Comparison of ENCODE assay signal across 16 cellular contexts in genomic region chr7:137977173-137977572, GRCh38. TPM values are rescaled to one million over a fixed set of nuclear protein-coding genes. Genes with fewer than 3 reads are reported as not detected.
DNase-seq lines count a peak whose midpoint lies in the region; FAIRE-seq and TF ChIP-seq lines count a peak whose summit lies in the region.
"Had no signal": no experiment of that assay in that cellular context is flagged by ENCODE, and none has a peak within 500 bp of the region (broad histone marks: within the 10 kb centered on the region; RNA-seq: fewer than 3 reads in every experiment).

No MANE protein-coding gene starts in this region.

- H3K36me3 ChIP-seq in adrenal gland (replicated peaks in 1 of 2) (no peaks in the 10 kb centered on the region), mucosa of rectum (ENCODE audit: control insufficient read depth in 2 of 2, insufficient read depth in 2 of 2, low read length in 2 of 2) (no peaks in the 10 kb centered on the region), suprapubic skin (no peaks in the 10 kb centered on the region)

- H2BK20ac ChIP-seq in H9 (ENCODE audit: low read depth, low read length, poor library complexity, severe bottlenecking), result no peak overlapping the region

- H3K4me2 ChIP-seq in H9 (ENCODE audit: insufficient read depth, insufficient read length, low read length), result no peak overlapping the region

- peaks cover 32 to 45% of the 10 kb centered on the region in 2 experiments for H3K4me1 Mint-ChIP-seq in H9

- no CpG with 5 or more reads among the region's 4 CpGs for WGBS in H9 (ENCODE audit: extremely low coverage, insufficient read length, low lambda C conversion rate)
- WGBS in adrenal gland, 4 donors, result 48 to 60% (median 53%) methylated on average over 4 of the region's 4 CpGs
- WGBS in suprapubic skin, result 72% methylated on average over 4 of the region's 4 CpGs

- H3K79me1 ChIP-seq in H9 (ENCODE audit: insufficient read depth, low read depth, low read length, poor library complexity, severe bottlenecking), result peaks cover 13% of the 10 kb centered on the region

- no peak overlapping the region for H3K56ac ChIP-seq in H9 (ENCODE audit: insufficient read length, low read depth, low read length)

- H3K4me1 ChIP-seq in H9 (ENCODE audit: insufficient read depth, low read length) (no peaks in the 10 kb centered on the region; the same call in 1 of the 2 replicates), adrenal gland (replicated peaks in 1 of 2) (peaks cover 48 to 80% of the 10 kb centered on the region in 2 donors), mucosa of rectum (ENCODE audit: control insufficient read depth in 2 of 2, insufficient read depth in 2 of 2, low read length in 2 of 2) (peaks cover 17 to 18% of the 10 kb centered on the region in 2 donors), suprapubic skin (peaks cover 58% of the 10 kb centered on the region)

- H3K9me3 ChIP-seq in H9 (ENCODE audit: control insufficient read depth, low read depth, low read length), result no peaks in the 10 kb centered on the region
- H3K9me3 ChIP-seq in adrenal gland (replicated peaks in 1 of 3), result no peaks in the 10 kb centered on the region
- no peaks in the 10 kb centered on the region for H3K9me3 ChIP-seq in mucosa of rectum (ENCODE audit: control insufficient read depth in 2 of 2, low read length in 2 of 2)
- no peaks in the 10 kb centered on the region for H3K9me3 ChIP-seq in suprapubic skin

- H3K23ac ChIP-seq in H9 (ENCODE audit: insufficient read length, low read depth, low read length), result no peak overlapping the region

- H2BK120ac ChIP-seq in H9 (ENCODE audit: low read depth, low read length, poor library complexity, severe bottlenecking), result no peak overlapping the region

- no peak overlapping the region for H3K27ac ChIP-seq in H9 (ENCODE audit: insufficient read length, low read depth, low read length)
- peak overlapping the region; percentile 74 to 94 (median 86) for H3K27ac ChIP-seq in adrenal gland
- peak overlapping the region; percentile 49 to 51 for H3K27ac ChIP-seq in mucosa of rectum (ENCODE audit: low read depth in 2 of 2, low read length in 2 of 2)
- peak overlapping the region; percentile 53 for H3K27ac ChIP-seq in suprapubic skin

- no peak overlapping the region for H4K91ac ChIP-seq in H9 (ENCODE audit: insufficient read length, low read depth, low read length)

- H3K23me2 ChIP-seq in H9 (ENCODE audit: insufficient read length, low read depth, low read length, poor library complexity, severe bottlenecking), result no peaks in the 10 kb centered on the region

- no peaks in the 10 kb centered on the region for H4K20me1 ChIP-seq in H9 (ENCODE audit: control insufficient read depth, insufficient read depth, insufficient read length)

- H3K27me3 ChIP-seq in H9 (ENCODE audit: insufficient read depth, low read length), result no peaks in the 10 kb centered on the region
- H3K27me3 ChIP-seq in adrenal gland, result no peaks in the 10 kb centered on the region
- H3K27me3 ChIP-seq in mucosa of rectum (ENCODE audit: control insufficient read depth in 2 of 2, insufficient read depth in 2 of 2, low read length in 2 of 2), result no peaks in the 10 kb centered on the region
- H3K27me3 ChIP-seq in suprapubic skin, result no peaks in the 10 kb centered on the region

- H3K36me3 Mint-ChIP-seq in H9 (ENCODE audit: insufficient read depth in 1 of 3, low read depth in 3 of 3), result peaks cover 4 to 16% (median 10%) of the 10 kb centered on the region in 3 experiments; a peak in 6 of 7 replicates
- H3K36me3 Mint-ChIP-seq: natural killer cell had no signal

- H2BK5ac ChIP-seq in H9 (ENCODE audit: insufficient read length, low read length), result no peak overlapping the region

- no peaks in the 10 kb centered on the region for H3K27me3 Mint-ChIP-seq in H9 (ENCODE audit: low read depth)
- H3K27me3 Mint-ChIP-seq: activated CD4-positive, alpha-beta T cell treated with anti-CD3 and anti-CD28 coated beads, Interleukin-2, amount 10 ng/mL, durations not matched to agents 24 days and 14 days; activated naive CD8-positive, alpha-beta T cell; central memory CD8-positive, alpha-beta T cell had no signal

- H2AK5ac ChIP-seq in H9 (ENCODE audit: insufficient read length, low read length), result no peak overlapping the region

- TF ChIP-seq CTCF in H9 (conservative IDR thresholded peaks at IDR 0.05), result no peak
- TF ChIP-seq CTCF in adrenal gland (IDR thresholded peaks at IDR 0.05), result no peak
- no peak for TF ChIP-seq CTCF in suprapubic skin (IDR thresholded peaks at IDR 0.05)

- TF ChIP-seq POLR2A in adrenal gland (IDR thresholded peaks at IDR 0.05) (no peak), suprapubic skin (IDR thresholded peaks at IDR 0.05) (no peak)

- H3K18ac ChIP-seq in H9 (ENCODE audit: insufficient read length, low read depth, low read length), result no peak overlapping the region

- no peak overlapping the region for H4K8ac ChIP-seq in H9 (replicated peaks; ENCODE audit: insufficient read length, low read depth, low read length)

- H2BK12ac ChIP-seq in H9 (ENCODE audit: insufficient read length, low read depth, low read length), result no peak overlapping the region

- no peak for DNase-seq in H9
- no peak for DNase-seq in adrenal gland
- no peak for DNase-seq in suprapubic skin (ENCODE audit: low spot score in 2 of 2)
- no peak for DNase-seq in HuH-7.5 (ENCODE audit: low spot score)
- DNase-seq in activated T-cell treated with anti-CD3 and anti-CD28 coated beads, Interleukin-2, amount 50 U/mL, for 48 hours, result no peak
- no peak for DNase-seq in NCI-H2081 (lab: John Stamatoyannopoulos, UW)
- DNase-seq in GM19239 (ENCODE audit: insufficient read length, low spot score), result no peak
- DNase-seq: activated CD4-positive, alpha-beta T cell treated with anti-CD3 and anti-CD28 coated beads, Interleukin-2, amount 10 ng/mL, durations not matched to agents 24 days and 14 days; activated T-cell treated with anti-CD3 and anti-CD28 coated beads for 4 hours; C1 segment of cervical spinal cord; natural killer cell; NCI-H2227 treated with DMSO at 0.1 percent for 48 hours had no signal

- H3K4me3 Mint-ChIP-seq in H9, result no peak overlapping the region
- H3K4me3 Mint-ChIP-seq: activated CD4-positive, alpha-beta T cell treated with anti-CD3 and anti-CD28 coated beads, Interleukin-2, amount 10 ng/mL, durations not matched to agents 24 days and 14 days; activated naive CD8-positive, alpha-beta T cell; central memory CD8-positive, alpha-beta T cell; natural killer cell had no signal

- H2BK15ac ChIP-seq in H9 (ENCODE audit: low read depth, low read length), result no peak overlapping the region

- H4K5ac ChIP-seq in H9 (ENCODE audit: insufficient read length, low read depth, low read length), result no peak overlapping the region

- H2AFZ ChIP-seq in H9 (ENCODE audit: low read length), result no peak overlapping the region

- no peak for FAIRE-seq in GM19239 (lab: Jason Lieb, UNC)
- FAIRE-seq: urothelium cell line had no signal

- peak overlapping the region in 2 of 3 experiments; percentile 59 to 82; a peak in 2 of 7 replicates for H3K27ac Mint-ChIP-seq in H9
- H3K27ac Mint-ChIP-seq: activated CD4-positive, alpha-beta T cell treated with anti-CD3 and anti-CD28 coated beads, Interleukin-2, amount 10 ng/mL, durations not matched to agents 24 days and 14 days; activated naive CD8-positive, alpha-beta T cell had no signal

- H3K9ac ChIP-seq in H9 (ENCODE audit: extremely low read depth, insufficient read length, low read length), result no peak overlapping the region
- no peak overlapping the region for H3K9ac ChIP-seq in mucosa of rectum (ENCODE audit: low read depth in 1 of 2, low read length in 2 of 2)

- no peak overlapping the region for H3K4ac ChIP-seq in H9 (ENCODE audit: low read depth, low read length)

- no peak overlapping the region for H3K14ac ChIP-seq in H9 (ENCODE audit: insufficient read depth, low read length)

- no peak for TF ChIP-seq EP300 in suprapubic skin (IDR thresholded peaks at IDR 0.05)

- no peak overlapping the region for H3T11ph ChIP-seq in H9 (ENCODE audit: low read length)

- intact Hi-C loops in adrenal gland (cut with DNase I), result no loop called here

- H3K9me3 Mint-ChIP-seq in H9, result no peaks in the 10 kb centered on the region
- H3K9me3 Mint-ChIP-seq: activated CD4-positive, alpha-beta T cell treated with anti-CD3 and anti-CD28 coated beads, Interleukin-2, amount 10 ng/mL, durations not matched to agents 24 days and 14 days; central memory CD8-positive, alpha-beta T cell; natural killer cell had no signal

- H3K79me2 ChIP-seq in H9 (ENCODE audit: insufficient read depth, low read length), result peaks cover 7% of the 10 kb centered on the region; the same call in 1 of the 2 replicates

- H3K4me3 ChIP-seq in adrenal gland, result no peak overlapping the region
- no peak overlapping the region for H3K4me3 ChIP-seq in mucosa of rectum (ENCODE audit: low read length in 2 of 2)
- H3K4me3 ChIP-seq in suprapubic skin, result no peak overlapping the region

RNA-seq across cellular contexts. Expression of gene CREB3L2, which starts 24.7 kb away (rescaled TPM):
- total RNA-seq in H9 (2021) (58.1 and 60.7 TPM in 2 replicates), adrenal gland (100 to 1,000 TPM in 4 of 8 donors, 10 to 100 TPM in 4; 44.0 to 169 (median 102) TPM), suprapubic skin (10 to 100 TPM; 10.9 to 24.5 (median 14.1) TPM)
- 10 to 100 TPM; 11.4 to 71.1 (median 13.1) TPM for polyA plus RNA-seq in adrenal gland
